In genomic region chr1:26788836-26789611, GRCh38 we compare ENCODE assay signal across 8 cellular contexts. TPM values are rescaled to one million over a fixed set of nuclear protein-coding genes. Genes with fewer than 3 reads are reported as not detected.
DNase-seq lines count a peak whose midpoint lies in the region; ATAC-seq and TF ChIP-seq lines count a peak whose summit lies in the region.

No MANE protein-coding gene starts in this region.

- DNase-seq in GM12865 (ENCODE audit: low read depth) (peak; percentile 94), MG63 (peak; percentile 82), SJCRH30 (peak; percentile 88 to 92), foreskin melanocyte (peak; percentile 65), stromal cell of bone marrow (ENCODE audit: low read depth) (peak; percentile 76)
- peak; percentile 88 for DNase-seq in activated naive CD4-positive, alpha-beta T cell treated with Interleukin-2 at 50 U/mL for 16 hours

- H3K4me3 ChIP-seq in GM12865 (ENCODE audit: low read depth, low read length) = peak overlapping the region; percentile 88
- peak overlapping the region; percentile 75 for H3K4me3 ChIP-seq in MG63
- H3K4me3 ChIP-seq in SJCRH30 = peak overlapping the region; percentile 68
- peak overlapping the region; percentile 89 for H3K4me3 ChIP-seq in neuron (ENCODE audit: low read length)

- H3K27me3 ChIP-seq in MG63 (no peaks in the 10 kb centered on the region), SJCRH30 (no peaks in the 10 kb centered on the region), neuron (ENCODE audit: insufficient read depth, low read length) (no peaks in the 10 kb centered on the region)

- TF ChIP-seq CTCF in GM12865 (IDR thresholded peaks at IDR 0.05; ENCODE audit: insufficient read depth, low read depth, low read length, missing control alignments) = peak; percentile 94

- H3K36me3 ChIP-seq in MG63 (peaks cover 5% of the 10 kb centered on the region), SJCRH30 (no peaks in the 10 kb centered on the region), neuron (ENCODE audit: insufficient read depth, low read length) (peaks cover 2% of the 10 kb centered on the region)

- no peak for ATAC-seq in HG03571 (IDR thresholded peaks at IDR 0.05; ENCODE audit: unreplicated experiment)

- no peak overlapping the region for H2AFZ ChIP-seq in neuron (ENCODE audit: low read depth, low read length)

- H3K9me3 ChIP-seq in MG63 (no peaks in the 10 kb centered on the region), SJCRH30 (replicated peaks) (no peaks in the 10 kb centered on the region), neuron (ENCODE audit: low read length) (no peaks in the 10 kb centered on the region)

- H3K27ac ChIP-seq in SJCRH30 = peak overlapping the region; percentile 77

- peaks cover 18% of the 10 kb centered on the region for H3K4me1 ChIP-seq in SJCRH30
- peaks cover 41% of the 10 kb centered on the region for H3K4me1 ChIP-seq in neuron (ENCODE audit: insufficient read depth, low read length)

RNA-seq across cellular contexts. Expression of gene PIGV, which starts 1.3 kb away (rescaled TPM):
- total RNA-seq in MG63 (2014; rRNA removed; shearing (Covaris generic); ENCODE audit: low replicate concordance) = 10.5 and 11.7 TPM in 2 replicates
- 5.8 and 6.2 TPM in 2 replicates for total RNA-seq in SJCRH30 (2014; rRNA removed; shearing (Covaris generic))

RNA-seq across cellular contexts. Expression of gene ZDHHC18, which starts 37.5 kb away (rescaled TPM):
- total RNA-seq in MG63 (2014; rRNA removed; shearing (Covaris generic); ENCODE audit: low replicate concordance) = 3.5 and 12.7 TPM in 2 replicates
- total RNA-seq in SJCRH30 (2014; rRNA removed; shearing (Covaris generic)) = 31.6 and 31.8 TPM in 2 replicates
